8 cellular contexts compared by ENCODE assay signal in the genomic region with DNA sequence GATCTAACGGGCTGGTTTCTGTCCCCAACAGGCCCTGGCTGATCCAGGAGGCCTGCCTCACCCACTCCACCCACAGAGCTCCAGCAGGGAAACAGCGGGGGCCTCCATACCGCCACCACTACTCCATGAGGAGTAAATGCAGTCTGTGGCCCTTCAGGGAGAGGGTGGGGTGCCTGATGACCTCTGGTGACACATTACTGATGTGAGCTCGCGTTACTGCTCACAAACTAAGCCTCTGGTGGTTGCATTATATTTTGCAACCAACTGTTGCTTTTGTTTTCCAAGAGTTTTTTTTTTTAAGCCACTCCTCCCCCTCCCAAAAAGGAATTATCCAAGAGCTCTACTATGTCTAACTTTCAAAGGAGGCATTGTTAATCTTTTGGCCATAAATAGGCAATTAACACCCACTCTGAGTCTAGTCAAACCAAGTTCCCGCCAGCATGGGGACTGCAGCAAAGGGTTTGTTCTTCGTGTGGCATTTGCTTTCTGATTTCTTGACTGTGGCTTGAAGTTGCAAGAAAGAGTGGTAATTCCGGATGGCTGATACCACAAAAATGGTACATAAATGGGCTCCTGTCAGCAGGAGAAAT.
DNase-seq lines count a peak whose midpoint lies in the region; ATAC-seq and TF ChIP-seq lines count a peak whose summit lies in the region.

No MANE protein-coding gene starts in this region.

- H3K9me3 ChIP-seq in subcutaneous abdominal adipose tissue (ENCODE audit: control insufficient read depth in 5 of 5, low read length in 5 of 5), result no peaks in the 10 kb centered on the region

- H3K27ac ChIP-seq in subcutaneous abdominal adipose tissue (ENCODE audit: low read depth, low read length), result peak overlapping the region; percentile 75

- DNase-seq in AG10803 (ENCODE audit: low read depth) (peak; percentile 54), HuH-7.5 (ENCODE audit: low spot score) (peak; percentile 64), anterior cingulate cortex (lab: John Stamatoyannopoulos, UW) (peak in 45 of 58 donors; percentile 15 to 92 (median 68)), inferior parietal cortex (ENCODE audit: extremely low spot score) (peak; percentile 83)

- ATAC-seq in HG02623 (IDR thresholded peaks at IDR 0.05; ENCODE audit: unreplicated experiment) (no peak), HG03135 (IDR thresholded peaks at IDR 0.05; ENCODE audit: unreplicated experiment) (no peak), HG02973 (IDR thresholded peaks at IDR 0.05; ENCODE audit: unreplicated experiment) (no peak)

- H3K27me3 ChIP-seq in subcutaneous abdominal adipose tissue (ENCODE audit: control insufficient read depth in 5 of 5, insufficient read depth in 4 of 5, low read length in 5 of 5), result no peaks in the 10 kb centered on the region

- H3K36me3 ChIP-seq in subcutaneous abdominal adipose tissue (ENCODE audit: control insufficient read depth in 5 of 5, insufficient read depth in 5 of 5, low read length in 5 of 5), result peaks cover 0 to 27% (median 3%) of the 10 kb centered on the region in 5 donors

- H3K4me3 ChIP-seq in AG10803 (ENCODE audit: low read length) (no peak overlapping the region), subcutaneous abdominal adipose tissue (ENCODE audit: low read depth in 1 of 5, low read length in 5 of 5) (no peak overlapping the region)

- TF ChIP-seq CTCF in AG10803 (conservative IDR thresholded peaks at IDR 0.05; ENCODE audit: low read length), result peak; percentile 18; the same call in 1 of the 2 replicates

- peaks cover 29 to 92% (median 84%) of the 10 kb centered on the region in 5 donors for H3K4me1 ChIP-seq in subcutaneous abdominal adipose tissue (ENCODE audit: control insufficient read depth in 5 of 5, insufficient read depth in 5 of 5, low read length in 5 of 5)

- peak overlapping the region in 2 of 5 donors; percentile 26 to 63 for H3K9ac ChIP-seq in subcutaneous abdominal adipose tissue (ENCODE audit: low read length in 5 of 5)
